24 cellular contexts compared by ENCODE assay signal in the genomic region with DNA sequence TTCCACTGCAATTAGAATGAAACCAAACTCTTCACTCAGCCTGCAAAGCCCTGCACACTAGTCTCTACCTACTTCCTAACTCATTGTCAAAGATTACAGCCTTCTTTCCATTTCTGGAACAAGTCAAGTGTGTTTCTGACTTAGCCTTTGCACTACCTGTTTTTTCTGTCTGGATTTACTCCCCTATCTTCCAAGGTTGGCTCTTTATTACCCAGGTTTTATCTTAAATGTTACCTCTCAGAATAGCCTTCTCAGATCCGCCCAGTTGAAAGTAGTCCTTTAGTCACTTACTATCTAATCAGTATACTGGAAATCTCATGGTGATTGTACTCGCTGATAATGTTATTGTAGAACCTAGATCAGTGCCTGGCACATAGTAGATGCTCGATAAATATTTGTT. TPM values are rescaled to one million over a fixed set of nuclear protein-coding genes. Genes with fewer than 3 reads are reported as not detected.
"Had no signal": no experiment of that assay in that cellular context is flagged by ENCODE, and none has a peak within 500 bp of the region (broad histone marks: within the 10 kb centered on the region; RNA-seq: fewer than 3 reads in every experiment).

No MANE protein-coding gene starts in this region.

- ATAC-seq: activated naive CD4-positive, alpha-beta T cell treated with anti-CD3 and anti-CD28 coated beads, Interleukin-2, amount 50 U/mL, for 72 hours; activated naive CD8-positive, alpha-beta T cell treated with anti-CD3 and anti-CD28 coated beads, Interleukin-2, amount 50 U/mL, for 24 hours; activated T-cell treated with anti-CD3 and anti-CD28 coated beads, Interleukin-2, amount 50 U/mL, for 4 hours; T-helper 17 cell had no signal

- H3K27me3 ChIP-seq: brain microvascular endothelial cell had no signal

- FAIRE-seq: RCC 7860 had no signal

- H3K36me3 ChIP-seq: brain microvascular endothelial cell had no signal

- DNase-seq: activated B cell treated with CpG ODN at 0.5 μM for 24 hours; activated CD4-positive, alpha-beta memory T cell treated with anti-CD3 and anti-CD28 coated beads for 36 hours; activated CD4-positive, alpha-beta T cell treated with anti-CD3 and anti-CD28 coated beads for 1 hour; activated CD4-positive, alpha-beta T cell treated with anti-CD3 and anti-CD28 coated beads, Interleukin-2, amount 10 ng/mL, durations not matched to agents 7 days and 5 days; activated CD8-positive, alpha-beta memory T cell treated with anti-CD3 and anti-CD28 coated beads for 24 hours; activated effector memory CD4-positive, alpha-beta T cell treated with anti-CD3 and anti-CD28 coated beads, Interleukin-2, amount 50 U/mL, for 16 hours; activated naive CD4-positive, alpha-beta T cell treated with Interleukin-2 at 50 U/mL for 16 hours; activated naive CD8-positive, alpha-beta T cell treated with anti-CD3 and anti-CD28 coated beads, Interleukin-2, amount 50 U/mL, for 24 hours; activated T-cell treated with anti-CD3 and anti-CD28 coated beads, Interleukin-2, amount 50 U/mL, for 4 hours; amniotic stem cell; brain microvascular endothelial cell; Kasumi-1; NCI-H1105 treated with DMSO at 0.1 percent for 48 hours; NCI-H1436 treated with DMSO at 0.1 percent for 48 hours; NCI-H187; NCI-H2081; NCI-H510A treated with DMSO at 0.1 percent for 48 hours; NK-92 treated with Interleukin-12 subunit alpha and Interleukin-12 subunit beta, amount 100 ng/mL, for 24 hours; OCI-M1; SHP77 treated with DMSO at 0.1 percent for 48 hours; T-helper 17 cell; T-helper 9 cell had no signal

RNA-seq across cellular contexts. Expression of gene SLC2A12, which starts 56.7 kb away (rescaled TPM):
- total RNA-seq: activated B cell treated with CpG ODN at 0.5 μM for 24 hours; activated T-cell treated with anti-CD3 and anti-CD28 coated beads, Interleukin-2, amount 50 U/mL, for 4 hours; T-helper 17 cell had no signal
